In genomic region chrX:40152706-40153334, GRCh38 we compare ENCODE assay signal across 8 cellular contexts. TPM values are rescaled to one million over a fixed set of nuclear protein-coding genes. Genes with fewer than 3 reads are reported as not detected.
DNase-seq lines count a peak whose midpoint lies in the region; ATAC-seq and TF ChIP-seq lines count a peak whose summit lies in the region.

No MANE protein-coding gene starts in this region.

- in situ Hi-C loops in SK-MEL-5 (cut with HindIII; ENCODE audit: low pct_unique_long_range_greater_than_20kb, low sequenced_read_pairs) = no loop called here

- peak; percentile 7 for DNase-seq in A172 (ENCODE audit: low spot score)
- peak; percentile 80 for DNase-seq in SK-MEL-5 (ENCODE audit: low read depth, low spot score)
- peak in 1 of 9 donors; percentile 25 for DNase-seq in naive thymus-derived CD4-positive, alpha-beta T cell
- DNase-seq in Kasumi-1 (lab: John Stamatoyannopoulos, UW) = no peak

- POLR2A ChIA-PET in naive thymus-derived CD4-positive, alpha-beta T cell (lab: Charles Lee) = interaction anchor here (1.0 to 9.4 kb wide), 15 partner anchors 10 to 422 kb away, joined by 3 to 113 read pairs (median 5); partner anchors contain the start of gene BCOR

- intact Hi-C loops in naive thymus-derived CD4-positive, alpha-beta T cell (cut with micrococcal nuclease) = loop anchor here (1.0 to 5.0 kb wide), 8 partner anchors 16 to 421 kb away; no protein-coding TSS in a partner anchor

- CTCF ChIA-PET in naive thymus-derived CD4-positive, alpha-beta T cell (lab: Charles Lee) = interaction anchor here (0.9 to 1.8 kb wide), 4 partner anchors 15 to 55 kb away, joined by 3 to 8 read pairs (median 5); partner anchors contain the start of gene BCOR

- H3K27ac Mint-ChIP-seq in naive thymus-derived CD4-positive, alpha-beta T cell = peak overlapping the region in 2 of 9 donors; percentile 12 to 72

- H3K4me3 ChIP-seq in GM12875 (ENCODE audit: low read depth, low read length) = peak overlapping the region; percentile 39
- H3K4me3 ChIP-seq in naive thymus-derived CD4-positive, alpha-beta T cell (ENCODE audit: low read length) = peak overlapping the region; percentile 50

- H3K4me1 Mint-ChIP-seq in naive thymus-derived CD4-positive, alpha-beta T cell = peaks cover 0 to 24% (median 14%) of the 10 kb centered on the region in 7 donors

- peaks cover 0 to 3% of the 10 kb centered on the region in 2 donors for H3K4me1 ChIP-seq in naive thymus-derived CD4-positive, alpha-beta T cell (ENCODE audit: control insufficient read depth in 2 of 2, insufficient read depth in 2 of 2, low read length in 2 of 2)

- H3K9me3 ChIP-seq in naive thymus-derived CD4-positive, alpha-beta T cell (ENCODE audit: control insufficient read depth in 2 of 3, low read length in 3 of 3) = no peaks in the 10 kb centered on the region

- H3K27me3 ChIP-seq in naive thymus-derived CD4-positive, alpha-beta T cell (ENCODE audit: control insufficient read depth in 2 of 2, insufficient read depth in 2 of 2, low read length in 2 of 2) = no peaks in the 10 kb centered on the region

- H3K9me3 Mint-ChIP-seq in naive thymus-derived CD4-positive, alpha-beta T cell = no peaks in the 10 kb centered on the region

- no peak for TF ChIP-seq CTCF in GM12875 (IDR thresholded peaks at IDR 0.05; ENCODE audit: borderline replicate concordance, insufficient read depth, low read depth, low read length)

- ATAC-seq in esophagus mucosa = peak; percentile 44
- ATAC-seq in naive thymus-derived CD4-positive, alpha-beta T cell = peak; percentile 10
- no peak for ATAC-seq in HG02938 (IDR thresholded peaks at IDR 0.05; ENCODE audit: unreplicated experiment)
- no peak for ATAC-seq in HG03469 (IDR thresholded peaks at IDR 0.05; ENCODE audit: unreplicated experiment)

- H3K27ac ChIP-seq in naive thymus-derived CD4-positive, alpha-beta T cell (ENCODE audit: low read depth, low read length) = peak overlapping the region; percentile 27

- no peaks in the 10 kb centered on the region for H3K36me3 Mint-ChIP-seq in naive thymus-derived CD4-positive, alpha-beta T cell

- H3K4me3 Mint-ChIP-seq in naive thymus-derived CD4-positive, alpha-beta T cell = peak overlapping the region; percentile 81 to 88 (median 84)

- peaks cover 0 to 8% (median 0%) of the 10 kb centered on the region in 5 donors for H3K27me3 Mint-ChIP-seq in naive thymus-derived CD4-positive, alpha-beta T cell

- H3K36me3 ChIP-seq in naive thymus-derived CD4-positive, alpha-beta T cell (ENCODE audit: control insufficient read depth in 2 of 3, insufficient read depth in 3 of 3, low read length in 3 of 3) = no peaks in the 10 kb centered on the region

RNA-seq across cellular contexts. Expression of gene BCOR, which starts 55.1 kb away (rescaled TPM):
- total RNA-seq in A172 (2014; rRNA removed; shearing (Covaris generic)) = 10.9 and 20.5 TPM in 2 replicates
- total RNA-seq in SK-MEL-5 (2014; rRNA removed; shearing (Covaris generic)) = 21.2 and 24.3 TPM in 2 replicates
- 29.3 and 41.3 TPM in 2 replicates for polyA plus RNA-seq in SK-MEL-5 (2015; cell fraction: cytosol; rRNA removed)
- 14.4 and 20.7 TPM in 2 replicates for polyA plus RNA-seq in SK-MEL-5 (2015; cell fraction: nucleus; rRNA removed)
- 16.2 TPM for total RNA-seq in esophagus mucosa
- 10 to 100 TPM; 23.3 to 55.2 (median 43.3) TPM for total RNA-seq in naive thymus-derived CD4-positive, alpha-beta T cell
- 1 to 10 TPM; 3.8 to 9.1 TPM for polyA plus RNA-seq in naive thymus-derived CD4-positive, alpha-beta T cell

Comparison
In these comparisons a context has a peak if more than half of its experiments do, and no peak if none do; other contexts are left out.
1. DNase-seq: peak in A172 (single experiment) and SK-MEL-5 (single experiment); none in Kasumi-1 (0 of 2).
2. ATAC-seq: peak in esophagus mucosa (single experiment) and naive thymus-derived CD4-positive, alpha-beta T cell (single experiment); none in HG02938 (single experiment) and HG03469 (single experiment).